10 cellular contexts compared by ENCODE assay signal in the genomic region with DNA sequence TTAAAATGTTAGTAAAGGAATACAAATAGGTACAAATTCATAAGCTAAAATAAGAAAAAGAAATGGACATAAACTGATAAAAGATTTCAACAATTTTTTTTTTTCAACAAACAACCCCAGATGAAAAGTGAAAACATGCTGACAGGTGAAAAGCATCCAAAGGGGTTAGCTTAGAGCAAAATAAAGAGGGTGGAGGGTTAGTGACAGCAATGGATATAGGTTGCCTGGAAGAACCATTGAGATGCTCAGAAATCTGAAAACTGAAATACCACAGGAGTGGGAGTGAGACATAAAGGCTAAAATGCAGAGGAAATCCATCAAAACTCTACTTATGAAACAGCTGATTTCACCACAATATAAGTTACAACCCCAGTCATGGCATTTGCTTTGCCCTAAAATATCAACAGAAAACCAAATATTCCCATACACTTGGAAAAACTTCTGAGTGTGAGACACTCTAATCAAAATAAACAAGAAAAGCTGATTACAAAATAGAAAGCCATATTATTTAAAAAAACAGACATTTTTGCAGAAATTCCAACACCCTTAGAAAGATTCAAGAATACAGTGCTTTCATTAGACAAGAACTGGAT.
"Had no signal": no experiment of that assay in that cellular context is flagged by ENCODE, and none has a peak within 500 bp of the region (broad histone marks: within the 10 kb centered on the region; RNA-seq: fewer than 3 reads in every experiment).

No MANE protein-coding gene starts in this region.

- DNase-seq: foreskin keratinocyte; head of caudate nucleus; nucleus accumbens; stimulated activated CD4-positive, alpha-beta T cell treated with anti-CD3 and anti-CD28 coated beads, Interleukin-4, amount 100 ng/mL, for 4 hours; SW 1271; trophoblast cell; WERI-Rb-1 had no signal

- H3K27me3 Mint-ChIP-seq: natural killer cell treated with Interleukin-12 subunit alpha and Interleukin-12 subunit beta and Interleukin-15 and Interleukin-18, amount 100 ng/mL, for 72 hours had no signal

- ATAC-seq: esophagus mucosa, foreskin keratinocyte, left lobe of liver had no signal

- H3K4me3 Mint-ChIP-seq: natural killer cell treated with Interleukin-12 subunit alpha and Interleukin-12 subunit beta and Interleukin-15 and Interleukin-18, amount 100 ng/mL, for 72 hours had no signal
